In genomic region chr10:27503498-27504006, GRCh38 we compare ENCODE assay signal across 1 cellular context.
TF ChIP-seq lines count a peak whose summit lies in the region.

No MANE protein-coding gene starts in this region.

TF ChIP-seq in HCT116, 20 proteins besides CTCF, POLR2A, EP300 and RAD21 (continued from another document):
- no peak for TF ChIP-seq REST (IDR thresholded peaks at IDR 0.05; ENCODE audit: low read depth)
- TF ChIP-seq TCF7L2 (IDR thresholded peaks at IDR 0.05; ENCODE audit: borderline replicate concordance, extremely low read depth, insufficient read depth, insufficient read length): no peak
- TF ChIP-seq JUND (IDR thresholded peaks at IDR 0.05): no peak
- no peak for TF ChIP-seq EGR1 (IDR thresholded peaks at IDR 0.05; ENCODE audit: low read depth)
- TF ChIP-seq, protein P1, sequence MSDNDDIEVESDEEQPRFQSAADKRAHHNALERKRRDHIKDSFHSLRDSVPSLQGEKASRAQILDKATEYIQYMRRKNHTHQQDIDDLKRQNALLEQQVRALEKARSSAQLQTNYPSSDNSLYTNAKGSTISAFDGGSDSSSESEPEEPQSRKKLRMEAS (IDR thresholded peaks at IDR 0.05): no peak
